Comparison of ENCODE assay signal across 21 cellular contexts in genomic region chr12:29957835-29958234, GRCh38.
"Had no signal": no experiment of that assay in that cellular context is flagged by ENCODE, and none has a peak within 500 bp of the region (broad histone marks: within the 10 kb centered on the region; RNA-seq: fewer than 3 reads in every experiment).

No MANE protein-coding gene starts in this region.

- H3K4me1 ChIP-seq: body of pancreas, pancreas, upper lobe of left lung had no signal

- H3K4me3 Mint-ChIP-seq: activated CD4-positive, alpha-beta T cell treated with anti-CD3 and anti-CD28 coated beads, Interleukin-2, amount 10 ng/mL, durations not matched to agents 24 days and 14 days; activated CD8-positive, alpha-beta T cell treated with anti-CD3 and anti-CD28 coated beads, Interleukin-2, amount 10 ng/mL, durations not matched to agents 7 days and 5 days; activated naive CD8-positive, alpha-beta T cell; immature natural killer cell; naive thymus-derived CD4-positive, alpha-beta T cell; stimulated activated naive CD8-positive, alpha-beta T cell treated with anti-CD3 and anti-CD28 coated beads, Interleukin-15, amount 100 ng/mL, for 72 hours; T-helper 2 cell treated with Interferon-gamma antibody and Interleukin-4, amounts not matched to agents 5 μg/mL and 100 μg/mL, for 36 hours had no signal

- H3K36me3 Mint-ChIP-seq: activated naive CD8-positive, alpha-beta T cell; immature natural killer cell; naive thymus-derived CD4-positive, alpha-beta T cell had no signal

- H3K36me3 ChIP-seq: pancreas, upper lobe of left lung had no signal

- H3K9me3 Mint-ChIP-seq: activated CD4-positive, alpha-beta T cell treated with anti-CD3 and anti-CD28 coated beads, Interleukin-2, amount 10 ng/mL, durations not matched to agents 24 days and 14 days; T-helper 2 cell treated with Interferon-gamma antibody and Interleukin-4, amounts not matched to agents 5 μg/mL and 100 μg/mL, for 36 hours had no signal

- H3K27ac Mint-ChIP-seq: activated CD4-positive, alpha-beta T cell treated with anti-CD3 and anti-CD28 coated beads, Interleukin-2, amount 10 ng/mL, durations not matched to agents 24 days and 14 days; activated CD8-positive, alpha-beta T cell treated with anti-CD3 and anti-CD28 coated beads, Interleukin-2, amount 10 ng/mL, durations not matched to agents 7 days and 5 days; activated naive CD8-positive, alpha-beta T cell; immature natural killer cell; naive thymus-derived CD4-positive, alpha-beta T cell; stimulated activated naive CD8-positive, alpha-beta T cell treated with anti-CD3 and anti-CD28 coated beads, Interleukin-15, amount 100 ng/mL, for 72 hours; T-helper 2 cell treated with Interferon-gamma antibody and Interleukin-4, amounts not matched to agents 5 μg/mL and 100 μg/mL, for 36 hours had no signal

- H3K27me3 ChIP-seq: body of pancreas, pancreas, upper lobe of left lung had no signal

- H3K4me3 ChIP-seq: body of pancreas, coronary artery, lung, pancreas, upper lobe of left lung had no signal

- H3K27me3 Mint-ChIP-seq: activated CD4-positive, alpha-beta T cell treated with anti-CD3 and anti-CD28 coated beads, Interleukin-2, amount 10 ng/mL, durations not matched to agents 24 days and 14 days; activated naive CD8-positive, alpha-beta T cell; naive thymus-derived CD4-positive, alpha-beta T cell; stimulated activated naive CD8-positive, alpha-beta T cell treated with anti-CD3 and anti-CD28 coated beads, Interleukin-15, amount 100 ng/mL, for 72 hours had no signal

- DNase-seq: activated CD4-positive, alpha-beta T cell treated with anti-CD3 and anti-CD28 coated beads, Interleukin-2, amount 10 ng/mL, durations not matched to agents 24 days and 14 days; activated CD4-positive, CD25-positive, alpha-beta regulatory T cell; activated CD8-positive, alpha-beta memory T cell treated with anti-CD3 and anti-CD28 coated beads, Interleukin-2, amount 50 U/mL, for 4 hours; activated CD8-positive, alpha-beta T cell treated with anti-CD3 and anti-CD28 coated beads, Interleukin-2, amount 10 ng/mL, durations not matched to agents 7 days and 5 days; activated effector memory CD4-positive, alpha-beta T cell treated with anti-CD3 and anti-CD28 coated beads, Interleukin-2, amount 50 U/mL, for 16 hours; activated T-cell treated with anti-CD3 and anti-CD28 coated beads, Interleukin-2, amount 50 U/mL, for 48 hours; amygdala; body of pancreas; central memory CD4-positive, alpha-beta T cell; effector CD4-positive, alpha-beta T cell; immature natural killer cell; left cardiac atrium; naive thymus-derived CD4-positive, alpha-beta T cell; pancreas; stimulated activated CD4-positive, alpha-beta T cell treated with anti-CD3 and anti-CD28 coated beads, Interleukin-1b, Interleukin-23, amount 100 ng/mL, for 48 hours; stimulated activated naive CD8-positive, alpha-beta T cell treated with anti-CD3 and anti-CD28 coated beads, Interleukin-15, amount 100 ng/mL, for 72 hours; upper lobe of left lung had no signal

- H3K27ac ChIP-seq: body of pancreas, pancreas, upper lobe of left lung had no signal

- ATAC-seq: activated CD8-positive, alpha-beta T cell treated with anti-CD3 and anti-CD28 coated beads, Interleukin-2, amount 10 ng/mL, durations not matched to agents 7 days and 5 days; body of pancreas; left cardiac atrium; naive thymus-derived CD4-positive, alpha-beta T cell; pancreas; stimulated activated naive CD8-positive, alpha-beta T cell treated with anti-CD3 and anti-CD28 coated beads, Interleukin-15, amount 100 ng/mL, for 72 hours had no signal

- H3K9me3 ChIP-seq: body of pancreas, pancreas, upper lobe of left lung had no signal

- H3K4me1 Mint-ChIP-seq: activated CD4-positive, alpha-beta T cell treated with anti-CD3 and anti-CD28 coated beads, Interleukin-2, amount 10 ng/mL, durations not matched to agents 24 days and 14 days; immature natural killer cell; naive thymus-derived CD4-positive, alpha-beta T cell; stimulated activated naive CD8-positive, alpha-beta T cell treated with anti-CD3 and anti-CD28 coated beads, Interleukin-15, amount 100 ng/mL, for 72 hours had no signal
